Comparison of ENCODE assay signal across 17 cellular contexts in genomic region chr4:156794863-156795262, GRCh38.
DNase-seq lines count a peak whose midpoint lies in the region; ATAC-seq and TF ChIP-seq lines count a peak whose summit lies in the region.
"Had no signal": no experiment of that assay in that cellular context is flagged by ENCODE, and none has a peak within 500 bp of the region (broad histone marks: within the 10 kb centered on the region; RNA-seq: fewer than 3 reads in every experiment).

No MANE protein-coding gene starts in this region.

- no peaks in the 10 kb centered on the region for H3K27me3 Mint-ChIP-seq in activated CD4-positive, alpha-beta memory T cell treated with anti-CD3 and anti-CD28 coated beads, Interleukin-2, amount 10 ng/mL, durations not matched to agents 7 days and 5 days

- POLR2A ChIA-PET in activated CD4-positive, alpha-beta memory T cell treated with anti-CD3 and anti-CD28 coated beads, Interleukin-2, amount 10 ng/mL, durations not matched to agents 7 days and 5 days (lab: Charles Lee) = no interaction called here

- H3K4me3 Mint-ChIP-seq in activated CD4-positive, alpha-beta memory T cell treated with anti-CD3 and anti-CD28 coated beads, Interleukin-2, amount 10 ng/mL, durations not matched to agents 7 days and 5 days = no peak overlapping the region

- peak; percentile 57 for ATAC-seq in Right ventricle myocardium inferior
- peak; percentile 32 to 72 (median 55) for ATAC-seq in heart left ventricle
- ATAC-seq in HG03565 (IDR thresholded peaks at IDR 0.05; ENCODE audit: unreplicated experiment) = no peak
- ATAC-seq: HCT116 had no signal

- CTCF ChIA-PET in activated CD4-positive, alpha-beta memory T cell treated with anti-CD3 and anti-CD28 coated beads, Interleukin-2, amount 10 ng/mL, durations not matched to agents 7 days and 5 days (lab: Charles Lee) = no interaction called here

- H3K9me3 Mint-ChIP-seq in activated CD4-positive, alpha-beta memory T cell treated with anti-CD3 and anti-CD28 coated beads, Interleukin-2, amount 10 ng/mL, durations not matched to agents 7 days and 5 days = no peaks in the 10 kb centered on the region

- no peaks in the 10 kb centered on the region for H3K27me3 ChIP-seq in right atrium auricular region
- H3K27me3 ChIP-seq in heart left ventricle = no peaks in the 10 kb centered on the region
- H3K27me3 ChIP-seq in skeletal muscle tissue (ENCODE audit: control insufficient read depth in 3 of 3, insufficient read depth in 3 of 3, low read length in 3 of 3) = no peaks in the 10 kb centered on the region
- H3K27me3 ChIP-seq: BE2C had no signal

- no peaks in the 10 kb centered on the region for H3K9me3 ChIP-seq in right atrium auricular region
- H3K9me3 ChIP-seq in heart left ventricle = no peaks in the 10 kb centered on the region
- H3K9me3 ChIP-seq in skeletal muscle tissue (ENCODE audit: control insufficient read depth in 3 of 3, low read length in 3 of 3) = no peaks in the 10 kb centered on the region
- H3K9me3 ChIP-seq: BE2C had no signal

- H3K4me1 Mint-ChIP-seq in activated CD4-positive, alpha-beta memory T cell treated with anti-CD3 and anti-CD28 coated beads, Interleukin-2, amount 10 ng/mL, durations not matched to agents 7 days and 5 days = no peaks in the 10 kb centered on the region

- no peak for TF ChIP-seq CTCF in right atrium auricular region (IDR thresholded peaks at IDR 0.05)
- TF ChIP-seq CTCF in heart left ventricle (IDR thresholded peaks at IDR 0.05) = no peak

- no peak overlapping the region for H3K4me3 ChIP-seq in right atrium auricular region
- no peak overlapping the region for H3K4me3 ChIP-seq in heart left ventricle
- H3K4me3 ChIP-seq in skeletal muscle tissue (ENCODE audit: low read length in 3 of 3) = peak overlapping the region in 2 of 3 donors; percentile 19 to 30

- intact Hi-C loops in Right ventricle myocardium inferior (cut with DNase I) (no loop called here), heart left ventricle (cut with DNase I) (loop anchor here in 1 of 10 donors (10.0 kb wide), 1 partner anchor 150 kb away; no protein-coding TSS in a partner anchor)

- DNase-seq in Right ventricle myocardium inferior (ENCODE audit: missing footprints) (no peak), right atrium auricular region (ENCODE audit: low spot score) (no peak), NCI-H1417 treated with DMSO at 0.1 percent for 48 hours (lab: John Stamatoyannopoulos, UW) (peak; percentile 6), heart left ventricle (no peak)
- DNase-seq in activated CD4-positive, alpha-beta memory T cell treated with anti-CD3 and anti-CD28 coated beads, Interleukin-2, amount 10 ng/mL, durations not matched to agents 7 days and 5 days = no peak
- DNase-seq: BE2C, EL, GF-D8, GOT3, NCI-H1092, NCI-H1436 treated with DMSO at 0.1 percent for 48 hours, NCI-H1930, NCI-H526 treated with DMSO at 0.1 percent for 48 hours had no signal

- peaks cover 0 to 13% of the 10 kb centered on the region in 2 donors for H3K4me1 ChIP-seq in right atrium auricular region
- peaks cover 0 to 24% (median 7%) of the 10 kb centered on the region in 12 donors for H3K4me1 ChIP-seq in heart left ventricle
- peaks cover 0 to 17% (median 3%) of the 10 kb centered on the region in 3 donors for H3K4me1 ChIP-seq in skeletal muscle tissue (ENCODE audit: control insufficient read depth in 3 of 3, insufficient read depth in 3 of 3, low read length in 3 of 3)
- H3K4me1 ChIP-seq: BE2C had no signal

- H3K36me3 ChIP-seq in right atrium auricular region = no peaks in the 10 kb centered on the region
- no peaks in the 10 kb centered on the region for H3K36me3 ChIP-seq in heart left ventricle
- no peaks in the 10 kb centered on the region for H3K36me3 ChIP-seq in skeletal muscle tissue (ENCODE audit: control insufficient read depth in 3 of 3, insufficient read depth in 3 of 3, low read length in 3 of 3)
- H3K36me3 ChIP-seq: BE2C had no signal

- no peaks in the 10 kb centered on the region for H3K36me3 Mint-ChIP-seq in activated CD4-positive, alpha-beta memory T cell treated with anti-CD3 and anti-CD28 coated beads, Interleukin-2, amount 10 ng/mL, durations not matched to agents 7 days and 5 days (ENCODE audit: low read depth)

- no peak overlapping the region for H3K27ac ChIP-seq in right atrium auricular region
- no peak overlapping the region for H3K27ac ChIP-seq in heart left ventricle
- peak overlapping the region; percentile 25 for H3K27ac ChIP-seq in skeletal muscle tissue (ENCODE audit: low read depth, low read length)
- H3K27ac ChIP-seq: RWPE1 had no signal

- H3K9ac ChIP-seq in skeletal muscle tissue (ENCODE audit: low read depth in 1 of 3, low read length in 3 of 3) = no peak overlapping the region

- 50 to 63% (median 56%) methylated on average over 4 of the region's 4 CpGs for WGBS in heart left ventricle, 4 donors

- no peak for TF ChIP-seq POLR2A in heart left ventricle (IDR thresholded peaks at IDR 0.05)

- no peak overlapping the region for H3K27ac Mint-ChIP-seq in activated CD4-positive, alpha-beta memory T cell treated with anti-CD3 and anti-CD28 coated beads, Interleukin-2, amount 10 ng/mL, durations not matched to agents 7 days and 5 days

Comparison
In these comparisons a context has a peak if more than half of its experiments do, and no peak if none do; other contexts are left out.
1. H3K4me3 ChIP-seq: peak in skeletal muscle tissue (2 of 3); none in right atrium auricular region (0 of 2) and heart left ventricle (0 of 12).